ENCODE assay signal across 23 cellular contexts in the genomic region with DNA sequence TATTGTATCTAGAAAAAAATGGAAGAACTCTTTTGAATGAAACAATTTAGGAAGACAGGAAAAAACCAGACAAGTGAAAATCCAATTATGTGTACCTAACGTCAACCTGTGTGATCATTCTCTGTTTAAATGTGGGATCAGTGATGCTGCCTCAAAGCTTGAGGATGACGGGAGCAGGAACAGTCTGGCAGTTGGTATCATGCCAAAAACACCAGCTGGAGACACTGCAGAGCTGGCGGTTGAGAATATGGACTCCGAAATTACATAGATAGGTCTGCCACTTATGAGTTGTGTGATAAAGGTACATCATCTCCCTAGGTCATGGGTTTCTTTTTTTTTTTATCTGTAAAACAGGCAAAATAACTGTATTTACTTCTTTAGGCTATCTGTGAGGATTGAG.
DNase-seq lines count a peak whose midpoint lies in the region; TF ChIP-seq lines count a peak whose summit lies in the region.
"Had no signal": no experiment of that assay in that cellular context is flagged by ENCODE, and none has a peak within 500 bp of the region (broad histone marks: within the 10 kb centered on the region; RNA-seq: fewer than 3 reads in every experiment).

No MANE protein-coding gene starts in this region.

- H3K27me3 ChIP-seq in A673 (replicated peaks; ENCODE audit: insufficient read depth, low read depth, low read length, poor library complexity) (no peaks in the 10 kb centered on the region), dorsolateral prefrontal cortex (no peaks in the 10 kb centered on the region)
- H3K27me3 ChIP-seq: suprapubic skin had no signal

- H3K4me3 ChIP-seq in A673 (ENCODE audit: low read depth, low read length, poor library complexity, severe bottlenecking) (no peak overlapping the region), dorsolateral prefrontal cortex (no peak overlapping the region)
- H3K4me3 ChIP-seq: GM23338, skin epidermis, suprapubic skin had no signal

- H3K27ac ChIP-seq in A673 (ENCODE audit: low read depth, low read length, poor library complexity, severe bottlenecking) = no peak overlapping the region
- H3K27ac ChIP-seq in dorsolateral prefrontal cortex = peak overlapping the region in 1 of 59 donors; percentile 31
- H3K27ac ChIP-seq: skin epidermis, suprapubic skin had no signal

- H3K4me3 Mint-ChIP-seq in activated T-helper 1 cell treated with anti-CD3 and anti-CD28 coated beads, Interleukin-12 subunit alpha, Interleukin-12 subunit beta, Interleukin-2, Interleukin-4 antibody, amounts not matched to agents 30 ng/mL and 10 ng/mL and 1 ng/mL, durations not matched to agents 14 hours and 24 hours and 36 hours = no peak overlapping the region
- H3K4me3 Mint-ChIP-seq: activated CD4-positive, alpha-beta memory T cell treated with anti-CD3 and anti-CD28 coated beads, Interleukin-2, amount 10 ng/mL, durations not matched to agents 7 days and 5 days; CD4-positive, CD25-positive, alpha-beta regulatory T cell; GM23338; naive B cell; stimulated activated effector memory CD8-positive, alpha-beta T cell treated with anti-CD3 and anti-CD28 coated beads, Interleukin-12 subunit alpha, Interleukin-12 subunit beta, amount 100 ng/mL, for 72 hours had no signal

- intact Hi-C loops in A673 (cut with micrococcal nuclease; ENCODE audit: unreplicated experiment) (no loop called here), dorsolateral prefrontal cortex (cut with DNase I) (no loop called here)
- intact Hi-C loops in activated T-helper 1 cell treated with anti-CD3 and anti-CD28 coated beads, Interleukin-12 subunit alpha, Interleukin-12 subunit beta, Interleukin-2, Interleukin-4 antibody, amounts not matched to agents 30 ng/mL and 10 ng/mL and 1 ng/mL, durations not matched to agents 14 hours and 24 hours and 36 hours (cut with micrococcal nuclease) = no loop called here

- no peaks in the 10 kb centered on the region for H3K36me3 ChIP-seq in A673 (ENCODE audit: insufficient read depth, low read length, poor library complexity, severe bottlenecking)
- H3K36me3 ChIP-seq: suprapubic skin had no signal

- H3K36me3 Mint-ChIP-seq in activated T-helper 1 cell treated with anti-CD3 and anti-CD28 coated beads, Interleukin-12 subunit alpha, Interleukin-12 subunit beta, Interleukin-2, Interleukin-4 antibody, amounts not matched to agents 30 ng/mL and 10 ng/mL and 1 ng/mL, durations not matched to agents 14 hours and 24 hours and 36 hours (ENCODE audit: low read depth) = no peaks in the 10 kb centered on the region
- H3K36me3 Mint-ChIP-seq: CD4-positive, CD25-positive, alpha-beta regulatory T cell; naive B cell; stimulated activated effector memory CD8-positive, alpha-beta T cell treated with anti-CD3 and anti-CD28 coated beads, Interleukin-12 subunit alpha, Interleukin-12 subunit beta, amount 100 ng/mL, for 72 hours had no signal

- TF ChIP-seq POLR2A in erythroblast (IDR thresholded peaks at IDR 0.05; ENCODE audit: low read length) = no peak

- no peak overlapping the region for H3K27ac Mint-ChIP-seq in activated T-helper 1 cell treated with anti-CD3 and anti-CD28 coated beads, Interleukin-12 subunit alpha, Interleukin-12 subunit beta, Interleukin-2, Interleukin-4 antibody, amounts not matched to agents 30 ng/mL and 10 ng/mL and 1 ng/mL, durations not matched to agents 14 hours and 24 hours and 36 hours
- H3K27ac Mint-ChIP-seq: activated CD4-positive, alpha-beta memory T cell treated with anti-CD3 and anti-CD28 coated beads, Interleukin-2, amount 10 ng/mL, durations not matched to agents 7 days and 5 days; CD4-positive, CD25-positive, alpha-beta regulatory T cell; GM23338; naive B cell; stimulated activated effector memory CD8-positive, alpha-beta T cell treated with anti-CD3 and anti-CD28 coated beads, Interleukin-12 subunit alpha, Interleukin-12 subunit beta, amount 100 ng/mL, for 72 hours had no signal

- CTCF ChIA-PET in A673 (lab: Charles Lee) = no interaction called here

- H3K27me3 Mint-ChIP-seq in activated T-helper 1 cell treated with anti-CD3 and anti-CD28 coated beads, Interleukin-12 subunit alpha, Interleukin-12 subunit beta, Interleukin-2, Interleukin-4 antibody, amounts not matched to agents 30 ng/mL and 10 ng/mL and 1 ng/mL, durations not matched to agents 14 hours and 24 hours and 36 hours (ENCODE audit: insufficient read depth) = no peaks in the 10 kb centered on the region
- H3K27me3 Mint-ChIP-seq: activated CD4-positive, alpha-beta memory T cell treated with anti-CD3 and anti-CD28 coated beads, Interleukin-2, amount 10 ng/mL, durations not matched to agents 7 days and 5 days; CD4-positive, CD25-positive, alpha-beta regulatory T cell; naive B cell had no signal

- H3K4me1 Mint-ChIP-seq in activated T-helper 1 cell treated with anti-CD3 and anti-CD28 coated beads, Interleukin-12 subunit alpha, Interleukin-12 subunit beta, Interleukin-2, Interleukin-4 antibody, amounts not matched to agents 30 ng/mL and 10 ng/mL and 1 ng/mL, durations not matched to agents 14 hours and 24 hours and 36 hours (ENCODE audit: low read depth) = no peaks in the 10 kb centered on the region
- H3K4me1 Mint-ChIP-seq: activated CD4-positive, alpha-beta memory T cell treated with anti-CD3 and anti-CD28 coated beads, Interleukin-2, amount 10 ng/mL, durations not matched to agents 7 days and 5 days; CD4-positive, CD25-positive, alpha-beta regulatory T cell; GM23338; naive B cell; stimulated activated effector memory CD8-positive, alpha-beta T cell treated with anti-CD3 and anti-CD28 coated beads, Interleukin-12 subunit alpha, Interleukin-12 subunit beta, amount 100 ng/mL, for 72 hours had no signal

- H3K9me3 ChIP-seq in A673 (ENCODE audit: low read depth, low read length, poor library complexity, severe bottlenecking) = peaks cover 3% of the 10 kb centered on the region
- H3K9me3 ChIP-seq: suprapubic skin had no signal

- no peaks in the 10 kb centered on the region for H3K4me1 ChIP-seq in A673 (ENCODE audit: insufficient read depth, low read length, poor library complexity, severe bottlenecking)
- H3K4me1 ChIP-seq: suprapubic skin had no signal

- H3K9me3 Mint-ChIP-seq in activated T-helper 1 cell treated with anti-CD3 and anti-CD28 coated beads, Interleukin-12 subunit alpha, Interleukin-12 subunit beta, Interleukin-2, Interleukin-4 antibody, amounts not matched to agents 30 ng/mL and 10 ng/mL and 1 ng/mL, durations not matched to agents 14 hours and 24 hours and 36 hours = no peaks in the 10 kb centered on the region
- H3K9me3 Mint-ChIP-seq: activated CD4-positive, alpha-beta memory T cell treated with anti-CD3 and anti-CD28 coated beads, Interleukin-2, amount 10 ng/mL, durations not matched to agents 7 days and 5 days; stimulated activated effector memory CD8-positive, alpha-beta T cell treated with anti-CD3 and anti-CD28 coated beads, Interleukin-12 subunit alpha, Interleukin-12 subunit beta, amount 100 ng/mL, for 72 hours had no signal

- POLR2A ChIA-PET in A673 (lab: Charles Lee; ENCODE audit: low non-redundant PET) = no interaction called here

- BruUV-seq in A673 (replicated peaks; lab: Mats Ljungman, UMichigan) = no TSS peak

- DNase-seq in A673 (ENCODE audit: low spot score) (peak; percentile 17), DMS153 treated with DMSO at 0.1 percent for 48 hours (lab: John Stamatoyannopoulos, UW; ENCODE audit: unreplicated experiment) (peak; percentile 20), NCI-H748 (lab: John Stamatoyannopoulos, UW; ENCODE audit: unreplicated experiment) (peak; percentile 85), dorsolateral prefrontal cortex (peak in 6 of 10 donors; percentile 10 to 81 (median 43)), OCI-M1 (lab: John Stamatoyannopoulos, UW) (no peak), erythroblast (lab: John Stamatoyannopoulos, UW) (no peak), glomerular visceral epithelial cell (ENCODE audit: extremely low spot score) (no peak)
- DNase-seq in activated T-helper 1 cell treated with anti-CD3 and anti-CD28 coated beads, Interleukin-12 subunit alpha, Interleukin-12 subunit beta, Interleukin-2, Interleukin-4 antibody, amounts not matched to agents 30 ng/mL and 10 ng/mL and 1 ng/mL, durations not matched to agents 14 hours and 24 hours and 36 hours (ENCODE audit: low spot score) = no peak
- DNase-seq: activated CD4-positive, alpha-beta memory T cell treated with anti-CD3 and anti-CD28 coated beads, Interleukin-2, amount 10 ng/mL, durations not matched to agents 7 days and 5 days; CD4-positive, CD25-positive, alpha-beta regulatory T cell; cortex of kidney; DMS79; glutamatergic neuron; Karpas-422; mesendoderm; MV-4-11; naive B cell; nucleus accumbens; stimulated activated CD4-positive, alpha-beta T cell treated with anti-CD3 and anti-CD28 coated beads, Interleukin-2, amount 100 ng/mL, for 24 hours had no signal

- TF ChIP-seq CTCF in A673 (conservative IDR thresholded peaks at IDR 0.05; ENCODE audit: low read depth, low read length) = no peak
- no peak for TF ChIP-seq CTCF in dorsolateral prefrontal cortex (IDR thresholded peaks at IDR 0.05 in 54 of 56, conservative IDR thresholded peaks at IDR 0.05 in 2 of 56; ENCODE audit: low read depth in 1 of 56, partially characterized antibody in 56 of 56)

Comparison
In these comparisons a context has a peak if more than half of its experiments do, and no peak if none do; other contexts are left out.
1. DNase-seq: peak in A673 (single experiment), DMS153 treated with DMSO at 0.1 percent for 48 hours (single experiment), NCI-H748 (single experiment) and dorsolateral prefrontal cortex (6 of 10); none in activated T-helper 1 cell treated with anti-CD3 and anti-CD28 coated beads, Interleukin-12 subunit alpha, Interleukin-12 subunit beta, Interleukin-2, Interleukin-4 antibody, amounts not matched to agents 30 ng/mL and 10 ng/mL and 1 ng/mL, durations not matched to agents 14 hours and 24 hours and 36 hours (single experiment), OCI-M1 (single experiment), erythroblast (0 of 2) and glomerular visceral epithelial cell (single experiment).